8 cellular contexts compared by ENCODE assay signal in the genomic region with DNA sequence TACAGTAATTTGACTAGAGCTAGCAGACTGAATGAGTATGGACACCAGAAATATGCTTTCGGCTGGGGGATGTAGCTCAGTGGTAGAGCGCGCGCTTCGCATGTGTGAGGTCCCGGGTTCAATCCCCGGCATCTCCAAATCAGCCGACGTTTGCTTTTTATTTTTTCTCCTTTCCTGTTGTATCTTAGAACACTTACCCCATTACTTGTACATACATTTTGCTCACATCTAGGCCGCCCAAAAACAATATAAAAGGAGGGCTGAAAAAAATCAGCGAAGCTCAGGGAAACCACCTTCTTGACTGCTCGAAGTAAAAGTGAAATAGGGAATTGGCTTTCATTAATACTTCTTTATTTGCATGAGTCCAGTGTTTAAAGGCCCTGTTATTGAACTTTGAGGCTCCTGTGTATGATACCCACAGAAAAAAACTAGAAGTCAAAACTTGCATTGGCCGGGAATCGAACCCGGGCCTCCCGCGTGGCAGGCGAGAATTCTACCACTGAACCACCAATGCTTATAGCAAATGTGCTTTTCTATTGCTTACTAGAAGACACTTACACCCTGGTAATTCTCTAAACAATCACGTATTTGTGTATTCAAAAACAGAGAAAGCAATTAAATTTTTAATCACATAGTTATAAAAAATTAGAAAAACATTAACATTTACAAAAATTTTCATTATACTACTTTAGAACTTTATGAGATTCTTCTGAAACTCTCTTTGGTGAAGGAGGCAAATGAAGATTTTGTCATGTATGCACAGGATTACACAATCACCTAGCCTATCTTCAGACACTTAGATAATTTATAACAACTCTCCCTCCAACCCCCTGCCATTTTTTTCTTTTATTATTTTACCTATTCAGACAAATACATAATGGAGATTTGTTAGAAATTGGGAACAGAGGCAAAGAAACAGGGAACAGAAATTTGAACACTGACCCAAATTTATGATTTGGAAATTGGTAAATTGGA. TPM values are rescaled to one million over a fixed set of nuclear protein-coding genes. Genes with fewer than 3 reads are reported as not detected.
A peak's percentile ranks its signal among the peaks of the same experiment; 100 is the strongest.
DNase-seq lines count a peak whose midpoint lies in the region; ATAC-seq and TF ChIP-seq lines count a peak whose summit lies in the region.

No MANE protein-coding gene starts in this region.

- H3K4me3 Mint-ChIP-seq in activated T-cell treated with anti-CD3 and anti-CD28 coated beads, Interleukin-2, amount 50 U/mL, for 4 hours, result peak overlapping the region; percentile 78

- peak overlapping the region; percentile 95 for H3K4me3 ChIP-seq in mucosa of stomach (ENCODE audit: low read length)

- no peak for TF ChIP-seq RAD21 in Ishikawa (IDR thresholded peaks at IDR 0.05; ENCODE audit: low read depth)

- no peak for TF ChIP-seq EP300 in Ishikawa (IDR thresholded peaks at IDR 0.05; ENCODE audit: borderline replicate concordance)

- DNase-seq in DMS 273 (lab: John Stamatoyannopoulos, UW; ENCODE audit: unreplicated experiment) (peak; percentile 88), OCI-M2 (lab: John Stamatoyannopoulos, UW; ENCODE audit: unreplicated experiment) (peak; percentile 84)
- DNase-seq in activated T-cell treated with anti-CD3 and anti-CD28 coated beads, Interleukin-2, amount 50 U/mL, for 4 hours, result peak; percentile 78
- peak; percentile 59 for DNase-seq in stimulated activated CD8-positive, alpha-beta memory T cell treated with anti-CD3 and anti-CD28 coated beads, Interleukin-4, amount 100 ng/mL, for 24 hours (ENCODE audit: low read depth)

- peak overlapping the region; percentile 88 for H3K9ac ChIP-seq in mucosa of stomach (ENCODE audit: low read length)

- H3K4me1 Mint-ChIP-seq in activated T-cell treated with anti-CD3 and anti-CD28 coated beads, Interleukin-2, amount 50 U/mL, for 4 hours (ENCODE audit: low read depth), result peaks cover 28% of the 10 kb centered on the region

- H3K27me3 Mint-ChIP-seq in activated T-cell treated with anti-CD3 and anti-CD28 coated beads, Interleukin-2, amount 50 U/mL, for 4 hours (ENCODE audit: low read depth), result no peaks in the 10 kb centered on the region

- H3K36me3 ChIP-seq in mucosa of stomach (ENCODE audit: control insufficient read depth, insufficient read depth, low read length), result no peaks in the 10 kb centered on the region

- H3K9me3 ChIP-seq in mucosa of stomach (ENCODE audit: control insufficient read depth, low read length), result no peaks in the 10 kb centered on the region

- no peaks in the 10 kb centered on the region for H3K36me3 Mint-ChIP-seq in activated T-cell treated with anti-CD3 and anti-CD28 coated beads, Interleukin-2, amount 50 U/mL, for 4 hours (ENCODE audit: insufficient read depth)

- ATAC-seq in GM21717 (IDR thresholded peaks at IDR 0.05; ENCODE audit: unreplicated experiment) (peak; percentile 63), esophagus mucosa (peak; percentile 88)
- ATAC-seq in activated T-cell treated with anti-CD3 and anti-CD28 coated beads, Interleukin-2, amount 50 U/mL, for 4 hours, result peak; percentile 75 to 78

- H3K4me1 ChIP-seq in mucosa of stomach (ENCODE audit: control insufficient read depth, insufficient read depth, low read length), result peaks cover 5% of the 10 kb centered on the region

- no peaks in the 10 kb centered on the region for H3K27me3 ChIP-seq in mucosa of stomach (ENCODE audit: control insufficient read depth, insufficient read depth, low read length)

- H3K9me3 Mint-ChIP-seq in activated T-cell treated with anti-CD3 and anti-CD28 coated beads, Interleukin-2, amount 50 U/mL, for 4 hours, result no peaks in the 10 kb centered on the region

TF ChIP-seq in Ishikawa, 13 proteins besides CTCF, POLR2A, EP300 and RAD21:
- TF ChIP-seq NFIC (IDR thresholded peaks at IDR 0.05) (no peak), ZBTB7A (IDR thresholded peaks at IDR 0.05; ENCODE audit: low read depth) (no peak), FOXM1 (IDR thresholded peaks at IDR 0.05; ENCODE audit: borderline replicate concordance, low read depth) (0 out of 2 replicates have a peak, but pooled peaks have one; percentile 9), TEAD4 (IDR thresholded peaks at IDR 0.05) (peak; percentile 93), CEBPB (IDR thresholded peaks at IDR 0.05) (peak; percentile 92)
- TF ChIP-seq, protein P1, sequence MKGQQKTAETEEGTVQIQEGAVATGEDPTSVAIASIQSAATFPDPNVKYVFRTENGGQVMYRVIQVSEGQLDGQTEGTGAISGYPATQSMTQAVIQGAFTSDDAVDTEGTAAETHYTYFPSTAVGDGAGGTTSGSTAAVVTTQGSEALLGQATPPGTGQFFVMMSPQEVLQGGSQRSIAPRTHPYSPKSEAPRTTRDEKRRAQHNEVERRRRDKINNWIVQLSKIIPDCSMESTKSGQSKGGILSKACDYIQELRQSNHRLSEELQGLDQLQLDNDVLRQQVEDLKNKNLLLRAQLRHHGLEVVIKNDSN (IDR thresholded peaks at IDR 0.05), result no peak

RNA-seq across cellular contexts. Expression of a gene that starts 35.2 kb away (rescaled TPM):
- total RNA-seq in activated T-cell treated with anti-CD3 and anti-CD28 coated beads, Interleukin-2, amount 50 U/mL, for 4 hours, result 10 to 100 TPM; 20.7 to 21.1 (median 21.0) TPM
- 56.1 TPM for total RNA-seq in esophagus mucosa

Comparison
In these comparisons a context has a peak if more than half of its experiments do, and no peak if none do; other contexts are left out.
1. Peak in every context shown above with its lines: DNase-seq, ATAC-seq and H3K4me3 ChIP-seq.